In genomic region chr10:80458638-80459037, GRCh38 we compare ENCODE assay signal across 10 cellular contexts. TPM values are rescaled to one million over a fixed set of nuclear protein-coding genes. Genes with fewer than 3 reads are reported as not detected.
DNase-seq lines count a peak whose midpoint lies in the region; ATAC-seq and TF ChIP-seq lines count a peak whose summit lies in the region.
"Had no signal": no experiment of that assay in that cellular context is flagged by ENCODE, and none has a peak within 500 bp of the region (broad histone marks: within the 10 kb centered on the region; RNA-seq: fewer than 3 reads in every experiment).

No MANE protein-coding gene starts in this region.

- no peak overlapping the region for H3K9ac ChIP-seq in mammary epithelial cell (ENCODE audit: insufficient read depth, low read length)
- H3K9ac ChIP-seq in mucosa of stomach (ENCODE audit: low read length), result peak overlapping the region; percentile 42

- POLR2A ChIA-PET in GM10248 (lab: Yijun Ruan, JAX), result interaction anchor here (0.6 to 1.1 kb wide), 3 partner anchors 9 to 412 kb away, joined by 3 read pairs; no protein-coding TSS in a partner anchor

- DNase-seq in heart left ventricle, result no peak
- DNase-seq in Right ventricle myocardium inferior (ENCODE audit: missing footprints), result no peak
- DNase-seq in mammary epithelial cell, result no peak
- no peak for DNase-seq in vagina (ENCODE audit: extremely low spot score in 2 of 2)
- DNase-seq in GM03348 (ENCODE audit: low spot score), result no peak
- DNase-seq in GM10248 (ENCODE audit: extremely low spot score), result no peak
- DNase-seq: caudate nucleus had no signal

- no peak for TF ChIP-seq POLR2A in heart left ventricle (IDR thresholded peaks at IDR 0.05)
- TF ChIP-seq POLR2A in vagina (IDR thresholded peaks at IDR 0.05), result no peak

- dilution Hi-C loops in mammary epithelial cell (cut with HindIII; ENCODE audit: low sequenced_read_pairs), result no loop called here

- in situ Hi-C loops in mammary epithelial cell (cut with MboI; ENCODE audit: low sequenced_read_pairs in 2 of 2), result loop anchor here (5.0 kb wide), 2 partner anchors 34 to 39 kb away; no protein-coding TSS in a partner anchor

- peaks cover 18 to 85% (median 75%) of the 10 kb centered on the region in 12 donors for H3K4me1 ChIP-seq in heart left ventricle
- H3K4me1 ChIP-seq in mammary epithelial cell (ENCODE audit: insufficient read depth, low read length), result peaks cover 76% of the 10 kb centered on the region
- H3K4me1 ChIP-seq in mucosa of stomach (ENCODE audit: control insufficient read depth, insufficient read depth, low read length), result peaks cover 79% of the 10 kb centered on the region
- peaks cover 86% of the 10 kb centered on the region for H3K4me1 ChIP-seq in vagina

- H3K4me2 ChIP-seq in mammary epithelial cell (ENCODE audit: insufficient read depth, low read depth, low read length), result peak overlapping the region; percentile 77

- H2AFZ ChIP-seq in mammary epithelial cell (ENCODE audit: low read depth, low read length), result no peak overlapping the region

- no peaks in the 10 kb centered on the region for H3K9me3 ChIP-seq in heart left ventricle
- H3K9me3 ChIP-seq in mammary epithelial cell (replicated peaks; ENCODE audit: insufficient read depth, low read length), result no peaks in the 10 kb centered on the region
- H3K9me3 ChIP-seq in mucosa of stomach (ENCODE audit: control insufficient read depth, low read length), result no peaks in the 10 kb centered on the region
- H3K9me3 ChIP-seq in vagina, result no peaks in the 10 kb centered on the region

- ATAC-seq in heart left ventricle (no peak), Right ventricle myocardium inferior (no peak), GM21360 (IDR thresholded peaks at IDR 0.05; ENCODE audit: unreplicated experiment) (no peak)

- peak overlapping the region in 8 of 12 donors; percentile 3 to 98 (median 26) for H3K4me3 ChIP-seq in heart left ventricle
- H3K4me3 ChIP-seq in mammary epithelial cell (replicated peaks in 1 of 3; ENCODE audit: insufficient read depth in 1 of 3, low read depth in 2 of 3, low read length in 3 of 3), result no peak overlapping the region
- H3K4me3 ChIP-seq in mucosa of stomach (ENCODE audit: low read length), result no peak overlapping the region
- H3K4me3 ChIP-seq in vagina, result peak overlapping the region; percentile 18 to 24
- H3K4me3 ChIP-seq: SK-N-MC had no signal

- BruUV-seq in mammary epithelial cell (replicated peaks; lab: Mats Ljungman, UMichigan), result TSS peak; percentile 41

- H3K79me2 ChIP-seq in mammary epithelial cell (ENCODE audit: insufficient read depth, low read length), result peaks cover 93% of the 10 kb centered on the region

- no peak for TF ChIP-seq CTCF in heart left ventricle (IDR thresholded peaks at IDR 0.05)
- no peak for TF ChIP-seq CTCF in mammary epithelial cell (conservative IDR thresholded peaks at IDR 0.05 in 1 of 2, IDR thresholded peaks at IDR 0.05 in 1 of 2; ENCODE audit: extremely low read depth in 1 of 2, insufficient read depth in 1 of 2, low read depth in 1 of 2, low read length in 2 of 2)
- no peak for TF ChIP-seq CTCF in vagina (IDR thresholded peaks at IDR 0.05)
- TF ChIP-seq CTCF in GM10248 (IDR thresholded peaks at IDR 0.05; ENCODE audit: control extremely low read depth, extremely low read depth, low read depth, missing control alignments), result no peak

- H3K27me3 ChIP-seq in heart left ventricle (no peaks in the 10 kb centered on the region), mammary epithelial cell (ENCODE audit: insufficient read depth, low read length) (no peaks in the 10 kb centered on the region), mucosa of stomach (ENCODE audit: control insufficient read depth, insufficient read depth, low read length) (no peaks in the 10 kb centered on the region), vagina (no peaks in the 10 kb centered on the region)

- no peaks in the 10 kb centered on the region for H4K20me1 ChIP-seq in mammary epithelial cell (ENCODE audit: insufficient read depth, low read length)

- H3K27ac ChIP-seq in heart left ventricle (peak overlapping the region in 10 of 12 donors; percentile 68 to 99 (median 78)), mammary epithelial cell (ENCODE audit: insufficient read depth, low read depth, low read length) (peak overlapping the region; percentile 59), vagina (peak overlapping the region; percentile 89)
- H3K27ac ChIP-seq: SK-N-MC had no signal

- 54 to 73% (median 63%) methylated on average over 6 of the region's 6 CpGs for WGBS in heart left ventricle, 4 donors
- 41% methylated on average over 6 of the region's 6 CpGs for WGBS in mammary epithelial cell (ENCODE audit: low coverage, missing lambda C conversion rate)

- intact Hi-C loops in heart left ventricle (cut with DNase I), result loop anchor here in 1 of 10 donors (5.0 kb wide), 1 partner anchor 44 kb away; no protein-coding TSS in a partner anchor
- intact Hi-C loops in Right ventricle myocardium inferior (cut with DNase I), result no loop called here
- intact Hi-C loops in mammary epithelial cell (cut with micrococcal nuclease), result loop anchor here (1.0 kb wide), 1 partner anchor 47 kb away; no protein-coding TSS in a partner anchor
- intact Hi-C loops in vagina (cut with DNase I), result no loop called here

- H3K36me3 ChIP-seq in heart left ventricle, result peaks cover 0 to 5% (median 0%) of the 10 kb centered on the region in 9 donors
- no peaks in the 10 kb centered on the region for H3K36me3 ChIP-seq in mammary epithelial cell (ENCODE audit: insufficient read depth, low read length)
- H3K36me3 ChIP-seq in mucosa of stomach (ENCODE audit: control insufficient read depth, insufficient read depth, low read length), result no peaks in the 10 kb centered on the region
- no peaks in the 10 kb centered on the region for H3K36me3 ChIP-seq in vagina

- CTCF ChIA-PET in mammary epithelial cell (lab: Charles Lee; ENCODE audit: low non-redundant PET) (interaction anchor here (1.1 to 2.8 kb wide), 2 partner anchors 13 to 47 kb away, joined by 3 to 13 read pairs; no protein-coding TSS in a partner anchor), GM10248 (lab: Yijun Ruan, JAX) (interaction anchor here (0.6 to 50.4 kb wide), 8 partner anchors 9 to 138 kb away, joined by 3 to 1060 read pairs (median 8); no protein-coding TSS in a partner anchor)

RNA-seq across cellular contexts. Expression of gene TSPAN14, which starts 4.5 kb away (rescaled TPM):
- total RNA-seq in heart left ventricle (10 to 100 TPM; 24.6 to 71.5 (median 39.6) TPM), Right ventricle myocardium inferior (38.7 TPM), mammary epithelial cell (100 to 1,000 TPM in 1 of 2 donors, 10 to 100 TPM in 1; 47.8 to 102 TPM), vagina (98.0 TPM)
- polyA plus RNA-seq in heart left ventricle (10 to 100 TPM; 17.4 to 46.3 TPM), mammary epithelial cell (97.2 TPM)
- polyA minus RNA-seq in mammary epithelial cell, result 85.5 TPM

RNA-seq across cellular contexts. Expression of gene PRXL2A, which starts 50.3 kb away (rescaled TPM):
- total RNA-seq in heart left ventricle, result 100 to 1,000 TPM in 1 of 9 donors, 10 to 100 TPM in 8; 63.9 to 123 (median 78.6) TPM
- polyA plus RNA-seq in heart left ventricle, result 10 to 100 TPM; 69.9 to 74.4 TPM
- total RNA-seq in Right ventricle myocardium inferior, result 102 TPM
- 10 to 100 TPM; 11.0 to 58.6 TPM for total RNA-seq in mammary epithelial cell
- polyA plus RNA-seq in mammary epithelial cell, result 34.8 TPM
- 14.7 TPM for polyA minus RNA-seq in mammary epithelial cell
- 62.4 TPM for total RNA-seq in vagina

Comparison
In these comparisons a context has a peak if more than half of its experiments do, and no peak if none do; other contexts are left out.
1. H3K4me3 ChIP-seq: peak in heart left ventricle (8 of 12) and vagina (2 of 2); none in mammary epithelial cell (0 of 3) and mucosa of stomach (single experiment).
2. Peak in every context shown above with its lines, with median percentiles within 50 percentile points of each other: H3K27ac ChIP-seq.